24 cellular contexts compared by ENCODE assay signal in genomic region chr1:110223127-110223526, GRCh38. TPM values are rescaled to one million over a fixed set of nuclear protein-coding genes. Genes with fewer than 3 reads are reported as not detected.
DNase-seq lines count a peak whose midpoint lies in the region; ATAC-seq, FAIRE-seq and TF ChIP-seq lines count a peak whose summit lies in the region.
"Had no signal": no experiment of that assay in that cellular context is flagged by ENCODE, and none has a peak within 500 bp of the region (broad histone marks: within the 10 kb centered on the region; RNA-seq: fewer than 3 reads in every experiment).

No MANE protein-coding gene starts in this region.

- TF ChIP-seq POLR2A in ovary (IDR thresholded peaks at IDR 0.05) (no peak), GM18505 (IDR thresholded peaks at IDR 0.05; ENCODE audit: borderline replicate concordance, extremely low read depth, insufficient read depth, insufficient read length) (no peak)

- intact Hi-C loops in activated naive CD4-positive, alpha-beta T cell treated with anti-CD3 and anti-CD28 coated beads for 36 hours (cut with micrococcal nuclease), result no loop called here
- intact Hi-C loops in ovary (cut with DNase I), result no loop called here

- no peaks in the 10 kb centered on the region for H3K4me1 Mint-ChIP-seq in activated naive CD4-positive, alpha-beta T cell treated with anti-CD3 and anti-CD28 coated beads, Interleukin-2, amount 10 ng/mL, durations not matched to agents 7 days and 5 days
- peaks cover 3% of the 10 kb centered on the region for H3K4me1 Mint-ChIP-seq in activated naive CD4-positive, alpha-beta T cell treated with anti-CD3 and anti-CD28 coated beads for 36 hours (ENCODE audit: low read depth)
- H3K4me1 Mint-ChIP-seq in endothelial cell (ENCODE audit: unreplicated experiment), result peaks cover 5% of the 10 kb centered on the region
- H3K4me1 Mint-ChIP-seq: B cell had no signal

- no peaks in the 10 kb centered on the region for H3K79me2 ChIP-seq in osteoblast (ENCODE audit: insufficient read depth, low read length)

- no peaks in the 10 kb centered on the region for H3K9me3 ChIP-seq in osteoblast (ENCODE audit: low read depth, low read length)
- H3K9me3 ChIP-seq in ovary, result no peaks in the 10 kb centered on the region
- H3K9me3 ChIP-seq: A549; BLaER1 treated with 17β-estradiol and CSF1 and Interleukin-3, amounts not matched to agents 10 nM and 100 nM; Caco-2 had no signal

- no peaks in the 10 kb centered on the region for H4K20me1 ChIP-seq in osteoblast (ENCODE audit: insufficient read depth, low read length)

- no peak for DNase-seq in activated naive CD4-positive, alpha-beta T cell treated with anti-CD3 and anti-CD28 coated beads, Interleukin-2, amount 10 ng/mL, durations not matched to agents 7 days and 5 days
- no peak for DNase-seq in activated naive CD4-positive, alpha-beta T cell treated with anti-CD3 and anti-CD28 coated beads for 36 hours
- no peak for DNase-seq in endothelial cell (ENCODE audit: low spot score)
- DNase-seq in osteoblast (ENCODE audit: insufficient read length, low spot score, missing footprints), result peak; percentile 48
- DNase-seq in urothelium cell line (ENCODE audit: low spot score), result no peak
- DNase-seq in ovary, result no peak
- DNase-seq: AML-193; Caco-2; Calu3; CD4-positive, alpha-beta T cell; CD8-positive, alpha-beta T cell; DMS79 treated with DMSO at 0.1 percent for 48 hours; GF-D8 had no signal

- H3K4me3 ChIP-seq in osteoblast (ENCODE audit: insufficient read depth, low read length) (no peak overlapping the region), ovary (no peak overlapping the region)
- H3K4me3 ChIP-seq: A549; BLaER1 treated with 17β-estradiol and CSF1 and Interleukin-3, amounts not matched to agents 10 nM and 100 nM had no signal

- peak; percentile 71 for FAIRE-seq in urothelium cell line (lab: Jason Lieb, UNC)
- FAIRE-seq: A549, D721Med, G401.6, GM12891, GM18507 had no signal

- H3K4me3 Mint-ChIP-seq in activated naive CD4-positive, alpha-beta T cell treated with anti-CD3 and anti-CD28 coated beads, Interleukin-2, amount 10 ng/mL, durations not matched to agents 7 days and 5 days, result no peak overlapping the region
- no peak overlapping the region for H3K4me3 Mint-ChIP-seq in activated naive CD4-positive, alpha-beta T cell treated with anti-CD3 and anti-CD28 coated beads for 36 hours
- peak overlapping the region; percentile 42 for H3K4me3 Mint-ChIP-seq in endothelial cell (ENCODE audit: unreplicated experiment)
- H3K4me3 Mint-ChIP-seq: B cell; CD4-positive, alpha-beta T cell; CD8-positive, alpha-beta T cell had no signal

- H3K27me3 Mint-ChIP-seq in activated naive CD4-positive, alpha-beta T cell treated with anti-CD3 and anti-CD28 coated beads, Interleukin-2, amount 10 ng/mL, durations not matched to agents 7 days and 5 days, result no peaks in the 10 kb centered on the region
- no peaks in the 10 kb centered on the region for H3K27me3 Mint-ChIP-seq in activated naive CD4-positive, alpha-beta T cell treated with anti-CD3 and anti-CD28 coated beads for 36 hours (ENCODE audit: low read depth)
- peaks cover 2% of the 10 kb centered on the region for H3K27me3 Mint-ChIP-seq in endothelial cell (ENCODE audit: unreplicated experiment)
- H3K27me3 Mint-ChIP-seq: B cell; CD4-positive, alpha-beta T cell had no signal

- H3K36me3 ChIP-seq in osteoblast (ENCODE audit: insufficient read depth, low read length), result peaks cover 6% of the 10 kb centered on the region
- no peaks in the 10 kb centered on the region for H3K36me3 ChIP-seq in ovary

- ATAC-seq in HG03039 (IDR thresholded peaks at IDR 0.05; ENCODE audit: unreplicated experiment) (no peak), GM18505 (IDR thresholded peaks at IDR 0.05; ENCODE audit: unreplicated experiment) (no peak)
- ATAC-seq: A549; CD8-positive, alpha-beta T cell had no signal

- TF ChIP-seq EP300 in ovary (IDR thresholded peaks at IDR 0.05), result no peak

- H3K9me3 Mint-ChIP-seq in activated naive CD4-positive, alpha-beta T cell treated with anti-CD3 and anti-CD28 coated beads, Interleukin-2, amount 10 ng/mL, durations not matched to agents 7 days and 5 days, result no peaks in the 10 kb centered on the region
- H3K9me3 Mint-ChIP-seq in activated naive CD4-positive, alpha-beta T cell treated with anti-CD3 and anti-CD28 coated beads for 36 hours, result no peaks in the 10 kb centered on the region
- H3K9me3 Mint-ChIP-seq in endothelial cell (ENCODE audit: unreplicated experiment), result no peaks in the 10 kb centered on the region
- H3K9me3 Mint-ChIP-seq: CD4-positive, alpha-beta T cell; CD8-positive, alpha-beta T cell had no signal

- no peak for TF ChIP-seq CTCF in endothelial cell (IDR thresholded peaks at IDR 0.05; ENCODE audit: unreplicated experiment)
- no peak for TF ChIP-seq CTCF in osteoblast (IDR thresholded peaks at IDR 0.05; ENCODE audit: extremely low read depth, low read depth, low read length)
- no peak for TF ChIP-seq CTCF in ovary (IDR thresholded peaks at IDR 0.05)

- 97 to 98% (median 97%) methylated on average over 27 of the region's 27 CpGs for WGBS in ovary, 3 donors

- H3K4me1 ChIP-seq in osteoblast (ENCODE audit: insufficient read depth, low read length) (no peaks in the 10 kb centered on the region), ovary (ENCODE audit: insufficient read depth) (no peaks in the 10 kb centered on the region)
- H3K4me1 ChIP-seq: BLaER1 treated with 17β-estradiol and CSF1 and Interleukin-3, amounts not matched to agents 10 nM and 100 nM had no signal

- CTCF ChIA-PET in activated naive CD4-positive, alpha-beta T cell treated with anti-CD3 and anti-CD28 coated beads, Interleukin-2, amount 10 ng/mL, durations not matched to agents 7 days and 5 days (lab: Charles Lee), result interaction anchor here (0.8 kb wide), 1 partner anchor 19 kb away, joined by 3 read pairs; no protein-coding TSS in a partner anchor
- CTCF ChIA-PET in activated naive CD4-positive, alpha-beta T cell treated with anti-CD3 and anti-CD28 coated beads for 36 hours (lab: Charles Lee), result interaction anchor here (1.5 kb wide), 1 partner anchor 26 kb away, joined by 3 read pairs; no protein-coding TSS in a partner anchor

- peak overlapping the region; percentile 50 for H3K27ac Mint-ChIP-seq in activated naive CD4-positive, alpha-beta T cell treated with anti-CD3 and anti-CD28 coated beads, Interleukin-2, amount 10 ng/mL, durations not matched to agents 7 days and 5 days
- no peak overlapping the region for H3K27ac Mint-ChIP-seq in activated naive CD4-positive, alpha-beta T cell treated with anti-CD3 and anti-CD28 coated beads for 36 hours
- H3K27ac Mint-ChIP-seq in endothelial cell (ENCODE audit: unreplicated experiment), result no peak overlapping the region
- H3K27ac Mint-ChIP-seq: CD4-positive, alpha-beta T cell; CD8-positive, alpha-beta T cell had no signal

- no peak overlapping the region for H3K27ac ChIP-seq in osteoblast (ENCODE audit: low read depth, low read length)
- no peak overlapping the region for H3K27ac ChIP-seq in ovary
- H3K27ac ChIP-seq: 22Rv1; A549; BLaER1 treated with 17β-estradiol and CSF1 and Interleukin-3, amounts not matched to agents 10 nM and 100 nM; C4-2B had no signal

- no peak overlapping the region for H3K4me2 ChIP-seq in osteoblast (ENCODE audit: insufficient read depth, low read length)
- H3K4me2 ChIP-seq: A549; BLaER1 treated with 17β-estradiol and CSF1 and Interleukin-3, amounts not matched to agents 10 nM and 100 nM had no signal

- no peaks in the 10 kb centered on the region for H3K36me3 Mint-ChIP-seq in activated naive CD4-positive, alpha-beta T cell treated with anti-CD3 and anti-CD28 coated beads, Interleukin-2, amount 10 ng/mL, durations not matched to agents 7 days and 5 days
- H3K36me3 Mint-ChIP-seq in activated naive CD4-positive, alpha-beta T cell treated with anti-CD3 and anti-CD28 coated beads for 36 hours (ENCODE audit: low read depth), result peaks cover 9% of the 10 kb centered on the region
- peaks cover 29% of the 10 kb centered on the region for H3K36me3 Mint-ChIP-seq in endothelial cell (ENCODE audit: low read depth, unreplicated experiment)

- H2AFZ ChIP-seq in osteoblast (ENCODE audit: low read length), result no peak overlapping the region

- H3K27me3 ChIP-seq in osteoblast (ENCODE audit: insufficient read depth, low read length) (no peaks in the 10 kb centered on the region), ovary (no peaks in the 10 kb centered on the region)
- H3K27me3 ChIP-seq: BLaER1 treated with 17β-estradiol and CSF1 and Interleukin-3, amounts not matched to agents 10 nM and 100 nM had no signal

RNA-seq across cellular contexts. Expression of gene KCNC4, which starts 13.0 kb away (rescaled TPM):
- 1 to 10 TPM; 9.7 TPM for total RNA-seq in activated naive CD4-positive, alpha-beta T cell treated with anti-CD3 and anti-CD28 coated beads for 36 hours
- 37.4 TPM for total RNA-seq in endothelial cell (ENCODE audit: unreplicated experiment)
- total RNA-seq in osteoblast, result 1.4 and 1.5 TPM in 2 replicates
- total RNA-seq in ovary, result 10 to 100 TPM in 5 of 7 donors, 1 to 10 TPM in 2; 5.5 to 18.0 (median 14.2) TPM
- 1 to 10 TPM; 3.2 to 5.0 TPM for polyA plus RNA-seq in ovary
